17 cellular contexts compared by ENCODE assay signal in genomic region chr5:66129184-66129583, GRCh38. TPM values are rescaled to one million over a fixed set of nuclear protein-coding genes. Genes with fewer than 3 reads are reported as not detected.
A peak's percentile ranks its signal among the peaks of the same experiment; 100 is the strongest.
DNase-seq lines count a peak whose midpoint lies in the region; ATAC-seq and TF ChIP-seq lines count a peak whose summit lies in the region.
"Had no signal": no experiment of that assay in that cellular context is flagged by ENCODE, and none has a peak within 500 bp of the region (broad histone marks: within the 10 kb centered on the region; RNA-seq: fewer than 3 reads in every experiment).

No MANE protein-coding gene starts in this region.

- H3K27ac ChIP-seq in SK-N-SH (ENCODE audit: low read depth in 2 of 2, low read length in 1 of 2), result peak overlapping the region in 1 of 2 experiments; percentile 25; a peak in 1 of 4 replicates

- H3K9me2 ChIP-seq in SK-N-SH, result no peaks in the 10 kb centered on the region

- no peak overlapping the region for H3K4me3 ChIP-seq in SK-N-SH (ENCODE audit: low read depth in 2 of 2, low read length in 1 of 2)
- H3K4me3 ChIP-seq: HAP-1 had no signal

- H3K36me3 Mint-ChIP-seq in activated T-cell treated with anti-CD3 and anti-CD28 coated beads, Interleukin-2, amount 50 U/mL, for 4 hours (ENCODE audit: insufficient read depth), result no peaks in the 10 kb centered on the region

- DNase-seq in SK-N-SH (peak; percentile 29), NCI-H69 (lab: John Stamatoyannopoulos, UW) (peak; percentile 93), left kidney (ENCODE audit: low read depth, low spot score) (peak; percentile 9), pons (ENCODE audit: low spot score) (no peak), mucosa of gallbladder (ENCODE audit: low spot score) (no peak)
- no peak for DNase-seq in activated T-cell treated with anti-CD3 and anti-CD28 coated beads, Interleukin-2, amount 50 U/mL, for 4 hours
- DNase-seq: ACHN; C1 segment of cervical spinal cord; Calu3; CD4-positive, alpha-beta T cell; DMS153; DMS79 treated with DMSO at 0.1 percent for 48 hours; EL; GOT3 had no signal

- no peak overlapping the region for H3K9ac ChIP-seq in SK-N-SH

- H3K4me3 Mint-ChIP-seq in activated T-cell treated with anti-CD3 and anti-CD28 coated beads, Interleukin-2, amount 50 U/mL, for 4 hours, result no peak overlapping the region
- H3K4me3 Mint-ChIP-seq: CD4-positive, alpha-beta T cell; IgD-negative memory B cell had no signal

- H3K79me2 ChIP-seq in SK-N-SH (ENCODE audit: insufficient read depth), result no peaks in the 10 kb centered on the region

- no peaks in the 10 kb centered on the region for H3K4me1 Mint-ChIP-seq in activated T-cell treated with anti-CD3 and anti-CD28 coated beads, Interleukin-2, amount 50 U/mL, for 4 hours (ENCODE audit: low read depth)
- H3K4me1 Mint-ChIP-seq: IgD-negative memory B cell had no signal

- no peaks in the 10 kb centered on the region for H3K27me3 ChIP-seq in SK-N-SH (ENCODE audit: insufficient read depth)

- ATAC-seq in SK-N-SH treated with all-trans-retinoic acid at 6 μM for 48 hours, result no peak
- no peak for ATAC-seq in activated T-cell treated with anti-CD3 and anti-CD28 coated beads, Interleukin-2, amount 50 U/mL, for 4 hours

- no peak for TF ChIP-seq CTCF in SK-N-SH (IDR thresholded peaks at IDR 0.05)

- H3K27me3 Mint-ChIP-seq in activated T-cell treated with anti-CD3 and anti-CD28 coated beads, Interleukin-2, amount 50 U/mL, for 4 hours (ENCODE audit: low read depth), result no peaks in the 10 kb centered on the region
- H3K27me3 Mint-ChIP-seq: CD4-positive, alpha-beta T cell; IgD-negative memory B cell had no signal

- 31% methylated on average over 4 of the region's 5 CpGs for WGBS in SK-N-SH (ENCODE audit: low lambda C conversion rate)

- TF ChIP-seq EP300 in SK-N-SH (IDR thresholded peaks at IDR 0.05; ENCODE audit: borderline replicate concordance in 1 of 2, low read depth in 1 of 2, low read length in 1 of 2), result no peak

- H3K4me1 ChIP-seq in SK-N-SH (ENCODE audit: control insufficient read depth in 1 of 2, insufficient read depth in 2 of 2, low read depth in 1 of 2, low read length in 1 of 2), result no peaks in the 10 kb centered on the region; a peak in 1 of 4 replicates
- H3K4me1 ChIP-seq: HAP-1 had no signal

- no peaks in the 10 kb centered on the region for H3K36me3 ChIP-seq in SK-N-SH (replicated peaks in 1 of 2; ENCODE audit: control insufficient read depth in 1 of 2, insufficient read depth in 2 of 2, low read length in 1 of 2)
- H3K36me3 ChIP-seq: HAP-1 had no signal

- H3K9me3 Mint-ChIP-seq in activated T-cell treated with anti-CD3 and anti-CD28 coated beads, Interleukin-2, amount 50 U/mL, for 4 hours, result peaks cover 4% of the 10 kb centered on the region

- H3K9me3 ChIP-seq in SK-N-SH, result no peaks in the 10 kb centered on the region; the same call in 1 of the 2 replicates
- H3K9me3 ChIP-seq: HAP-1 had no signal

- POLR2A ChIA-PET in SK-N-SH (lab: Yijun Ruan, JAX), result no interaction called here

- no peak for TF ChIP-seq RAD21 in SK-N-SH (IDR thresholded peaks at IDR 0.05; ENCODE audit: low read length)

- no peaks in the 10 kb centered on the region for H3F3A ChIP-seq in SK-N-SH (replicated peaks; ENCODE audit: insufficient read depth)

- H4K20me1 ChIP-seq in SK-N-SH (ENCODE audit: insufficient read depth), result no peaks in the 10 kb centered on the region

- H2AFZ ChIP-seq in SK-N-SH (ENCODE audit: low read depth), result no peak overlapping the region

- CTCF ChIA-PET in SK-N-SH (lab: Yijun Ruan, JAX), result no interaction called here

- no peak overlapping the region for H3K4me2 ChIP-seq in SK-N-SH

TF ChIP-seq in SK-N-SH, 30 proteins besides CTCF, POLR2A, EP300 and RAD21 (continues in another document):
- TF ChIP-seq NFIC (IDR thresholded peaks at IDR 0.05; ENCODE audit: borderline replicate concordance), result no peak
- no peak for TF ChIP-seq SMC3 (IDR thresholded peaks at IDR 0.05; ENCODE audit: low read depth, low read length)
- TF ChIP-seq JUND (IDR thresholded peaks at IDR 0.05), result no peak
- no peak for TF ChIP-seq ZBTB33 (IDR thresholded peaks at IDR 0.05; ENCODE audit: borderline replicate concordance, low read depth)
- no peak for TF ChIP-seq FOSL2 (IDR thresholded peaks at IDR 0.05; ENCODE audit: borderline replicate concordance, low read depth)
- no peak for TF ChIP-seq USF1 (IDR thresholded peaks at IDR 0.05; ENCODE audit: borderline replicate concordance, low read depth)
- TF ChIP-seq GABPA (IDR thresholded peaks at IDR 0.05; ENCODE audit: low read depth), result no peak
- no peak for TF ChIP-seq IRF3 (IDR thresholded peaks at IDR 0.05; ENCODE audit: low read depth, low read length)

TF ChIP-seq in SK-N-SH treated with all-trans-retinoic acid at 6 μM for 48 hours, 23 proteins besides CTCF, POLR2A, EP300 and RAD21:
- TF ChIP-seq ZFP3 (CRISPR knock-in tag; IDR thresholded peaks at IDR 0.05), result no peak
TF ChIP-seq in SK-N-SH treated with all-trans-retinoic acid at 6 μM for 48 hours: peak in this region for 0.

RNA-seq across cellular contexts. Expression of gene SREK1, which starts 14.9 kb away (rescaled TPM):
- polyA plus RNA-seq in SK-N-SH (2012; rRNA removed), result 17.5 and 23.1 TPM in 2 replicates
- 8.9 and 11.2 TPM in 2 replicates for polyA plus RNA-seq in SK-N-SH (2012; cell fraction: cytosol; rRNA removed)
- polyA plus RNA-seq in SK-N-SH (2012; cell fraction: nucleus; rRNA removed), result 68.4 and 98.6 TPM in 2 replicates
- 10 to 100 TPM; 53.5 to 57.3 (median 57.0) TPM for total RNA-seq in activated T-cell treated with anti-CD3 and anti-CD28 coated beads, Interleukin-2, amount 50 U/mL, for 4 hours
- 54.1 TPM for total RNA-seq in mucosa of gallbladder

Comparison
In these comparisons a context has a peak if more than half of its experiments do, and no peak if none do; other contexts are left out.
1. DNase-seq: peak in SK-N-SH (single experiment), NCI-H69 (single experiment) and left kidney (single experiment); none in pons (single experiment), activated T-cell treated with anti-CD3 and anti-CD28 coated beads, Interleukin-2, amount 50 U/mL, for 4 hours (single experiment) and mucosa of gallbladder (single experiment).